ENCODE assay signal across 1 cellular context in the genomic region with DNA sequence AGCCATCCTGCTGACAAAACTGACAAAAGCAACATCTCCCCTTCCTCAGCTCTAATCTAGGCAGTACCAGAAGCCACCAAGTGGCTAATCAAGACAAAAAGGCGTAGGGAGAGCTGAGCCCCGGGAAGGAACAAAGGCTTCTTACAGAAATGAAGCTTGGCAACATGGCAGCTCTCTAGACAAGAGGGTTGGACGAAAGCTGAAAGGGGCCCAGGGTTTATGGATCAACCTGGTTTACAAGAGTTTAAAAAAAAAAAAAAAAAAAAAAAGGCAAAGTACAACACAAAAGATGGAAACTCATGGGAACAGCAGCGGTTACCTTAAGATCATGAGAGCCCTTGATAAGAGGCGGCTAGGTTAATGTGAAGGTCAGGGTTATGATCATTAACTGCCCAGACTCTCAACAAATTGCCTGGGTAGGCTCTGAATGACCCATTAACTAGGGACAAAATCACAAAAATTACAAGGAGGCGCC.
TF ChIP-seq lines count a peak whose summit lies in the region.

No MANE protein-coding gene starts in this region.

TF ChIP-seq in K562, 482 proteins besides CTCF, POLR2A, EP300 and RAD21 (continued from another document and continues in another):
- TF ChIP-seq, protein P1, sequence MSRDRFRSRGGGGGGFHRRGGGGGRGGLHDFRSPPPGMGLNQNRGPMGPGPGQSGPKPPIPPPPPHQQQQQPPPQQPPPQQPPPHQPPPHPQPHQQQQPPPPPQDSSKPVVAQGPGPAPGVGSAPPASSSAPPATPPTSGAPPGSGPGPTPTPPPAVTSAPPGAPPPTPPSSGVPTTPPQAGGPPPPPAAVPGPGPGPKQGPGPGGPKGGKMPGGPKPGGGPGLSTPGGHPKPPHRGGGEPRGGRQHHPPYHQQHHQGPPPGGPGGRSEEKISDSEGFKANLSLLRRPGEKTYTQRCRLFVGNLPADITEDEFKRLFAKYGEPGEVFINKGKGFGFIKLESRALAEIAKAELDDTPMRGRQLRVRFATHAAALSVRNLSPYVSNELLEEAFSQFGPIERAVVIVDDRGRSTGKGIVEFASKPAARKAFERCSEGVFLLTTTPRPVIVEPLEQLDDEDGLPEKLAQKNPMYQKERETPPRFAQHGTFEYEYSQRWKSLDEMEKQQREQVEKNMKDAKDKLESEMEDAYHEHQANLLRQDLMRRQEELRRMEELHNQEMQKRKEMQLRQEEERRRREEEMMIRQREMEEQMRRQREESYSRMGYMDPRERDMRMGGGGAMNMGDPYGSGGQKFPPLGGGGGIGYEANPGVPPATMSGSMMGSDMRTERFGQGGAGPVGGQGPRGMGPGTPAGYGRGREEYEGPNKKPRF (IDR thresholded peaks at IDR 0.05; ENCODE audit: low read depth, low read length): no peak
- TF ChIP-seq MAX (CRISPR knock-in tag; IDR thresholded peaks at IDR 0.05): no peak
- no peak for TF ChIP-seq ESRRB (CRISPR knock-in tag; IDR thresholded peaks at IDR 0.05; ENCODE audit: borderline replicate concordance)
- TF ChIP-seq POLR3A (IDR thresholded peaks at IDR 0.05; ENCODE audit: borderline replicate concordance, extremely low read depth, insufficient read depth, insufficient read length): no peak
- TF ChIP-seq EGR1 (conservative IDR thresholded peaks at IDR 0.05): no peak
- TF ChIP-seq, protein P2, sequence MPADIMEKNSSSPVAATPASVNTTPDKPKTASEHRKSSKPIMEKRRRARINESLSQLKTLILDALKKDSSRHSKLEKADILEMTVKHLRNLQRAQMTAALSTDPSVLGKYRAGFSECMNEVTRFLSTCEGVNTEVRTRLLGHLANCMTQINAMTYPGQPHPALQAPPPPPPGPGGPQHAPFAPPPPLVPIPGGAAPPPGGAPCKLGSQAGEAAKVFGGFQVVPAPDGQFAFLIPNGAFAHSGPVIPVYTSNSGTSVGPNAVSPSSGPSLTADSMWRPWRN (IDR thresholded peaks at IDR 0.05; ENCODE audit: low read depth): no peak
- no peak for TF ChIP-seq RFX7 (CRISPR knock-in tag; IDR thresholded peaks at IDR 0.05)
- no peak for TF ChIP-seq E2F3 (CRISPR knock-in tag; IDR thresholded peaks at IDR 0.05)
- TF ChIP-seq COPS2 (conservative IDR thresholded peaks at IDR 0.05): no peak
- TF ChIP-seq, protein P3, sequence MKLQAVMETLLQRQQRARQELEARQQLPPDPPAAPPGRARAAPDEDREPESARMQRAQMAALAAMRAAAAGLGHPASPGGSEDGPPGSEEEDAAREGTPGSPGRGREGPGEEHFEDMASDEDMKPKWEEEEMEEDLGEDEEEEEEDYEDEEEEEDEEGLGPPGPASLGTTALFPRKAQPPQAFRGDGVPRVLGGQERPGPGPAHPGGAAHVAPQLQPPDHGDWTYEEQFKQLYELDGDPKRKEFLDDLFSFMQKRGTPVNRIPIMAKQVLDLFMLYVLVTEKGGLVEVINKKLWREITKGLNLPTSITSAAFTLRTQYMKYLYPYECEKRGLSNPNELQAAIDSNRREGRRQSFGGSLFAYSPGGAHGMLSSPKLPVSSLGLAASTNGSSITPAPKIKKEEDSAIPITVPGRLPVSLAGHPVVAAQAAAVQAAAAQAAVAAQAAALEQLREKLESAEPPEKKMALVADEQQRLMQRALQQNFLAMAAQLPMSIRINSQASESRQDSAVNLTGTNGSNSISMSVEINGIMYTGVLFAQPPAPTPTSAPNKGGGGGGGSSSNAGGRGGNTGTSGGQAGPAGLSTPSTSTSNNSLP (IDR thresholded peaks at IDR 0.05; ENCODE audit: borderline replicate concordance, low read depth, low read length): no peak
- no peak for TF ChIP-seq BHLHE40 (IDR thresholded peaks at IDR 0.05; ENCODE audit: low read length)
- TF ChIP-seq ZNF589 (CRISPR knock-in tag; IDR thresholded peaks at IDR 0.05; ENCODE audit: low read depth): 0 out of 2 replicates have a peak, but pooled peaks have one; percentile 55
- no peak for TF ChIP-seq CEBPZ (IDR thresholded peaks at IDR 0.05; ENCODE audit: borderline replicate concordance, low read depth, low read length)
- TF ChIP-seq XRCC4 (IDR thresholded peaks at IDR 0.05; ENCODE audit: extremely low read depth, insufficient read depth, insufficient read length): no peak
- TF ChIP-seq EWSR1 (IDR thresholded peaks at IDR 0.05; ENCODE audit: borderline replicate concordance, low read depth, partially characterized antibody): no peak
- no peak for TF ChIP-seq BRF1 (IDR thresholded peaks at IDR 0.05; ENCODE audit: borderline replicate concordance, extremely low read depth, insufficient read length)
- TF ChIP-seq RBM14 (IDR thresholded peaks at IDR 0.05; ENCODE audit: borderline replicate concordance, insufficient read depth, low read depth, low read length): no peak
- TF ChIP-seq MLX (CRISPR knock-in tag; conservative IDR thresholded peaks at IDR 0.05): no peak
- peak in 1 of 3 experiments; percentile 46 for TF ChIP-seq YY1 (IDR thresholded peaks at IDR 0.05; ENCODE audit: borderline replicate concordance in 1 of 3, control insufficient read depth in 1 of 3, extremely low read depth in 1 of 3, insufficient read depth in 3 of 3, insufficient read length in 1 of 3, insufficient replicate concordance in 2 of 3, low read depth in 1 of 3, low read length in 2 of 3)
- TF ChIP-seq ZNF766 (CRISPR knock-in tag; conservative IDR thresholded peaks at IDR 0.05): peak; percentile 48; the same call in 1 of the 2 replicates
- TF ChIP-seq GATAD2B (IDR thresholded peaks at IDR 0.05; ENCODE audit: borderline replicate concordance): no peak
- no peak for TF ChIP-seq FOS (IDR thresholded peaks at IDR 0.05; ENCODE audit: extremely low read depth, insufficient read length)
- no peak for TF ChIP-seq ILF3 (IDR thresholded peaks at IDR 0.05; ENCODE audit: borderline replicate concordance)
- TF ChIP-seq, protein P4, sequence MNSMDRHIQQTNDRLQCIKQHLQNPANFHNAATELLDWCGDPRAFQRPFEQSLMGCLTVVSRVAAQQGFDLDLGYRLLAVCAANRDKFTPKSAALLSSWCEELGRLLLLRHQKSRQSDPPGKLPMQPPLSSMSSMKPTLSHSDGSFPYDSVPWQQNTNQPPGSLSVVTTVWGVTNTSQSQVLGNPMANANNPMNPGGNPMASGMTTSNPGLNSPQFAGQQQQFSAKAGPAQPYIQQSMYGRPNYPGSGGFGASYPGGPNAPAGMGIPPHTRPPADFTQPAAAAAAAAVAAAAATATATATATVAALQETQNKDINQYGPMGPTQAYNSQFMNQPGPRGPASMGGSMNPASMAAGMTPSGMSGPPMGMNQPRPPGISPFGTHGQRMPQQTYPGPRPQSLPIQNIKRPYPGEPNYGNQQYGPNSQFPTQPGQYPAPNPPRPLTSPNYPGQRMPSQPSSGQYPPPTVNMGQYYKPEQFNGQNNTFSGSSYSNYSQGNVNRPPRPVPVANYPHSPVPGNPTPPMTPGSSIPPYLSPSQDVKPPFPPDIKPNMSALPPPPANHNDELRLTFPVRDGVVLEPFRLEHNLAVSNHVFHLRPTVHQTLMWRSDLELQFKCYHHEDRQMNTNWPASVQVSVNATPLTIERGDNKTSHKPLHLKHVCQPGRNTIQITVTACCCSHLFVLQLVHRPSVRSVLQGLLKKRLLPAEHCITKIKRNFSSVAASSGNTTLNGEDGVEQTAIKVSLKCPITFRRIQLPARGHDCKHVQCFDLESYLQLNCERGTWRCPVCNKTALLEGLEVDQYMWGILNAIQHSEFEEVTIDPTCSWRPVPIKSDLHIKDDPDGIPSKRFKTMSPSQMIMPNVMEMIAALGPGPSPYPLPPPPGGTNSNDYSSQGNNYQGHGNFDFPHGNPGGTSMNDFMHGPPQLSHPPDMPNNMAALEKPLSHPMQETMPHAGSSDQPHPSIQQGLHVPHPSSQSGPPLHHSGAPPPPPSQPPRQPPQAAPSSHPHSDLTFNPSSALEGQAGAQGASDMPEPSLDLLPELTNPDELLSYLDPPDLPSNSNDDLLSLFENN (IDR thresholded peaks at IDR 0.05; ENCODE audit: low read depth in 2 of 2, low read length in 2 of 2): no peak
- no peak for TF ChIP-seq TCF7 (IDR thresholded peaks at IDR 0.05; ENCODE audit: borderline replicate concordance)
- no peak for TF ChIP-seq PREB (CRISPR knock-in tag; IDR thresholded peaks at IDR 0.05)
- TF ChIP-seq RUNX1 (IDR thresholded peaks at IDR 0.05; ENCODE audit: low read depth): no peak
- TF ChIP-seq ZSCAN29 (IDR thresholded peaks at IDR 0.05): no peak
- TF ChIP-seq KDM4B (IDR thresholded peaks at IDR 0.05; ENCODE audit: borderline replicate concordance in 2 of 2, low read depth in 1 of 2): no peak
- no peak for TF ChIP-seq RBM15 (IDR thresholded peaks at IDR 0.05; ENCODE audit: insufficient read depth, low read length)
- TF ChIP-seq ESRRA (IDR thresholded peaks at IDR 0.05; ENCODE audit: borderline replicate concordance, low read depth): 0 out of 2 replicates have a peak, but pooled peaks have one; percentile 26
- TF ChIP-seq ZNF143 (CRISPR knock-in tag; IDR thresholded peaks at IDR 0.05): no peak
- TF ChIP-seq USF1 (CRISPR knock-in tag; IDR thresholded peaks at IDR 0.05): no peak
- no peak for TF ChIP-seq ZBTB1 (CRISPR knock-in tag; IDR thresholded peaks at IDR 0.05; ENCODE audit: borderline replicate concordance, low read depth)
- TF ChIP-seq KAT7 (CRISPR knock-in tag; IDR thresholded peaks at IDR 0.05; ENCODE audit: borderline replicate concordance): no peak
- TF ChIP-seq GABPB1 (CRISPR knock-in tag; IDR thresholded peaks at IDR 0.05): no peak
- TF ChIP-seq, protein P5, sequence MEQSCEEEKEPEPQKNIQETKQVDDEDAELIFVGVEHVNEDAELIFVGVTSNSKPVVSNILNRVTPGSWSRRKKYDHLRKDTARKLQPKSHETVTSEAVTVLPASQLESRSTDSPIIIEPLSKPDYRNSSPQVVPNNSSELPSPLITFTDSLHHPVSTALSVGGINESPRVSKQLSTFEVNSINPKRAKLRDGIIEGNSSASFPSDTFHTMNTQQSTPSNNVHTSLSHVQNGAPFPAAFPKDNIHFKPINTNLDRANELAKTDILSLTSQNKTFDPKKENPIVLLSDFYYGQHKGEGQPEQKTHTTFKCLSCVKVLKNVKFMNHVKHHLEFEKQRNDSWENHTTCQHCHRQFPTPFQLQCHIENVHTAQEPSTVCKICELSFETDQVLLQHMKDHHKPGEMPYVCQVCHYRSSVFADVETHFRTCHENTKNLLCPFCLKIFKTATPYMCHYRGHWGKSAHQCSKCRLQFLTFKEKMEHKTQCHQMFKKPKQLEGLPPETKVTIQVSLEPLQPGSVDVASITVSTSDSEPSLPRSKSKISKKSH (CRISPR knock-in tag; IDR thresholded peaks at IDR 0.05): no peak
- TF ChIP-seq, protein P6, sequence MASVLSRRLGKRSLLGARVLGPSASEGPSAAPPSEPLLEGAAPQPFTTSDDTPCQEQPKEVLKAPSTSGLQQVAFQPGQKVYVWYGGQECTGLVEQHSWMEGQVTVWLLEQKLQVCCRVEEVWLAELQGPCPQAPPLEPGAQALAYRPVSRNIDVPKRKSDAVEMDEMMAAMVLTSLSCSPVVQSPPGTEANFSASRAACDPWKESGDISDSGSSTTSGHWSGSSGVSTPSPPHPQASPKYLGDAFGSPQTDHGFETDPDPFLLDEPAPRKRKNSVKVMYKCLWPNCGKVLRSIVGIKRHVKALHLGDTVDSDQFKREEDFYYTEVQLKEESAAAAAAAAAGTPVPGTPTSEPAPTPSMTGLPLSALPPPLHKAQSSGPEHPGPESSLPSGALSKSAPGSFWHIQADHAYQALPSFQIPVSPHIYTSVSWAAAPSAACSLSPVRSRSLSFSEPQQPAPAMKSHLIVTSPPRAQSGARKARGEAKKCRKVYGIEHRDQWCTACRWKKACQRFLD (CRISPR knock-in tag; IDR thresholded peaks at IDR 0.05): peak; percentile 47; the same call in 1 of the 2 replicates
